Comparison of ENCODE assay signal across 17 cellular contexts in genomic region chr13:20952838-20953237, GRCh38. TPM values are rescaled to one million over a fixed set of nuclear protein-coding genes. Genes with fewer than 3 reads are reported as not detected.
DNase-seq lines count a peak whose midpoint lies in the region; ATAC-seq, FAIRE-seq and TF ChIP-seq lines count a peak whose summit lies in the region.
"Had no signal": no experiment of that assay in that cellular context is flagged by ENCODE, and none has a peak within 500 bp of the region (broad histone marks: within the 10 kb centered on the region; RNA-seq: fewer than 3 reads in every experiment).

No MANE protein-coding gene starts in this region.

- peak overlapping the region; percentile 32 for H3K14ac ChIP-seq in trophoblast cell (ENCODE audit: low read length)

- no peak overlapping the region for H3K4me3 ChIP-seq in A549
- no peak overlapping the region for H3K4me3 ChIP-seq in HUES48 (ENCODE audit: low read depth, low read length)
- H3K4me3 ChIP-seq in HepG2 (replicated peaks in 1 of 3; ENCODE audit: insufficient read depth in 1 of 3, low read depth in 2 of 3, low read length in 3 of 3), result peak overlapping the region; percentile 39 to 64 (median 43)
- H3K4me3 ChIP-seq in trophoblast cell (ENCODE audit: low read depth, low read length), result no peak overlapping the region
- H3K4me3 ChIP-seq in tibial artery, result no peak overlapping the region
- H3K4me3 ChIP-seq: BLaER1, GM12878 had no signal

- H2BK5ac ChIP-seq in trophoblast cell (ENCODE audit: low read depth, low read length, poor library complexity), result peak overlapping the region; percentile 61

- H3K9me3 ChIP-seq in A549, result no peaks in the 10 kb centered on the region
- no peaks in the 10 kb centered on the region for H3K9me3 ChIP-seq in HUES48 (ENCODE audit: control insufficient read depth, insufficient read depth, low read length)
- no peaks in the 10 kb centered on the region for H3K9me3 ChIP-seq in HepG2 (ENCODE audit: low read length)
- H3K9me3 ChIP-seq in trophoblast cell (ENCODE audit: insufficient read depth, low read depth, low read length), result no peaks in the 10 kb centered on the region
- H3K9me3 ChIP-seq in tibial artery, result no peaks in the 10 kb centered on the region
- H3K9me3 ChIP-seq: BLaER1 had no signal

- in situ Hi-C loops in HepG2 (cut with HindIII; ENCODE audit: extremely low pct_ligation_motif_present, low pct_unique_long_range_greater_than_20kb), result no loop called here

- no peak overlapping the region for H4K12ac ChIP-seq in trophoblast cell (ENCODE audit: low read depth, low read length)

- peak overlapping the region; percentile 68 for H2BK120ac ChIP-seq in trophoblast cell (ENCODE audit: insufficient read depth, low read length, poor library complexity)

- H3K18ac ChIP-seq in trophoblast cell (ENCODE audit: low read length), result no peak overlapping the region

- H3K23ac ChIP-seq in trophoblast cell (ENCODE audit: low read length), result no peak overlapping the region

- ATAC-seq in A549 (no peak), HepG2 (no peak; the same call in 2 of the 3 replicates), HG03469 (IDR thresholded peaks at IDR 0.05; ENCODE audit: unreplicated experiment) (no peak)
- ATAC-seq in naive thymus-derived CD8-positive, alpha-beta T cell, result no peak
- ATAC-seq: CD8-positive, alpha-beta T cell; GM12878 had no signal

- H2AFZ ChIP-seq in HepG2 (ENCODE audit: low read length) (no peak overlapping the region), trophoblast cell (ENCODE audit: insufficient read depth, low read length, poor library complexity) (no peak overlapping the region)

- POLR2A ChIA-PET in A549 (lab: Yijun Ruan, JAX) (no interaction called here), HepG2 (lab: Yijun Ruan, JAX) (interaction anchor here (0.9 to 1.3 kb wide), 6 partner anchors 9 to 224 kb away, joined by 3 to 8 read pairs (median 4); partner anchors contain the start of genes MRPL57, SKA3 and XPO4)
- POLR2A ChIA-PET in naive thymus-derived CD8-positive, alpha-beta T cell (lab: Charles Lee), result no interaction called here

- DNase-seq in A549 (ENCODE audit: low read depth in 1 of 2, low spot score in 1 of 2) (no peak), HepG2 (ENCODE audit: low spot score) (no peak), trophoblast cell (no peak), tibial artery (no peak)
- DNase-seq in naive thymus-derived CD8-positive, alpha-beta T cell, result no peak
- DNase-seq: CD8-positive, alpha-beta T cell; DND-41; EL; HCEC 1CT; Karpas-422; KBM-7 had no signal

- H3K79me1 ChIP-seq in trophoblast cell (ENCODE audit: low read length), result peaks cover 7% of the 10 kb centered on the region

- WGBS in A549 (ENCODE audit: missing lambda C conversion rate), result 69% methylated on average over 16 of the region's 16 CpGs
- WGBS in HepG2 (ENCODE audit: low lambda C conversion rate), result no CpG with 5 or more reads among the region's 16 CpGs
- WGBS in trophoblast cell (ENCODE audit: extremely low coverage, insufficient coverage, insufficient read length), result no CpG with 5 or more reads among the region's 16 CpGs

- no peaks in the 10 kb centered on the region for H3K4me1 Mint-ChIP-seq in naive thymus-derived CD8-positive, alpha-beta T cell

- CTCF ChIA-PET in A549 (lab: Yijun Ruan, JAX) (interaction anchor here (1.5 kb wide), 1 partner anchor 92 kb away, joined by 3 read pairs; no protein-coding TSS in a partner anchor), HepG2 (lab: Yijun Ruan, JAX; ENCODE audit: low intra/inter-chr PET ratio, low total read pairs) (no interaction called here)

- H3K4me2 ChIP-seq in A549 (peak overlapping the region; percentile 28), HepG2 (ENCODE audit: low read depth, low read length) (peak overlapping the region; percentile 94), trophoblast cell (ENCODE audit: low read length) (no peak overlapping the region)
- H3K4me2 ChIP-seq: BLaER1 had no signal

- no peaks in the 10 kb centered on the region for H3K79me2 ChIP-seq in HepG2 (ENCODE audit: insufficient read depth, low read length)
- no peaks in the 10 kb centered on the region for H3K79me2 ChIP-seq in trophoblast cell (ENCODE audit: control insufficient read depth, insufficient read depth, low read length, poor library complexity)

- peaks cover 0 to 1% (median 0%) of the 10 kb centered on the region in 9 donors for H3K9me3 Mint-ChIP-seq in naive thymus-derived CD8-positive, alpha-beta T cell
- H3K9me3 Mint-ChIP-seq: CD8-positive, alpha-beta T cell; IgD-negative memory B cell had no signal

- H3K4me1 ChIP-seq in A549 (0 out of 3 replicates have a peak, but pooled peaks cover 3% of the 10 kb centered on the region), HUES48 (ENCODE audit: control insufficient read depth, insufficient read depth, low read length) (no peaks in the 10 kb centered on the region; the same call in 1 of the 2 replicates), HepG2 (ENCODE audit: insufficient read depth, low read length) (peaks cover 42% of the 10 kb centered on the region), trophoblast cell (ENCODE audit: control insufficient read depth in 1 of 2, insufficient read depth in 2 of 2, low read length in 2 of 2) (peaks cover 3 to 4% of the 10 kb centered on the region in 2 experiments), tibial artery (no peaks in the 10 kb centered on the region)
- H3K4me1 ChIP-seq: BLaER1 had no signal

- no peak for FAIRE-seq in A549 (lab: Jason Lieb, UNC)
- FAIRE-seq in HepG2 (lab: Jason Lieb, UNC), result no peak
- FAIRE-seq: GM12878, H54 had no signal

- no peak overlapping the region for H2AK5ac ChIP-seq in trophoblast cell (ENCODE audit: low read length)

- intact Hi-C loops in HepG2 (cut with micrococcal nuclease; ENCODE audit: unreplicated experiment) (loop anchor here (5.0 kb wide), 1 partner anchor 59 kb away; no protein-coding TSS in a partner anchor), tibial artery (cut with DNase I; ENCODE audit: low total_unique reads) (no loop called here)

- TF ChIP-seq RAD21 in A549 (conservative IDR thresholded peaks at IDR 0.05 in 1 of 2, IDR thresholded peaks at IDR 0.05 in 1 of 2), result no peak
- no peak for TF ChIP-seq RAD21 in HepG2 (CRISPR knock-in tag; IDR thresholded peaks at IDR 0.05)

- H3K4ac ChIP-seq in trophoblast cell (ENCODE audit: low read depth, low read length), result peak overlapping the region; percentile 4

- no peaks in the 10 kb centered on the region for H3K36me3 Mint-ChIP-seq in naive thymus-derived CD8-positive, alpha-beta T cell
- H3K36me3 Mint-ChIP-seq: CD8-positive, alpha-beta T cell; IgD-negative memory B cell had no signal

- H3K9ac ChIP-seq in HUES48 (ENCODE audit: low read depth, low read length) (no peak overlapping the region; the same call in 1 of the 2 replicates), HepG2 (ENCODE audit: insufficient read depth, low read depth, low read length) (peak overlapping the region; percentile 57), trophoblast cell (ENCODE audit: low read length) (no peak overlapping the region)
- H3K9ac ChIP-seq: BLaER1 had no signal

- no TSS peak for BruUV-seq in HepG2 (replicated peaks; lab: Mats Ljungman, UMichigan)

- H3K27me3 Mint-ChIP-seq in naive thymus-derived CD8-positive, alpha-beta T cell, result peaks cover 22 to 55% (median 32%) of the 10 kb centered on the region in 5 donors

- H3K27ac ChIP-seq in A549, result no peak overlapping the region
- peak overlapping the region; percentile 12 for H3K27ac ChIP-seq in HUES48 (ENCODE audit: low read depth, low read length)
- peak overlapping the region; percentile 71 for H3K27ac ChIP-seq in HepG2 (ENCODE audit: extremely low read length, insufficient read depth, low read length)
- H3K27ac ChIP-seq in trophoblast cell (ENCODE audit: low read depth, low read length), result peak overlapping the region; percentile 15
- H3K27ac ChIP-seq in tibial artery, result no peak overlapping the region
- H3K27ac ChIP-seq: BLaER1 had no signal

- H3K27ac Mint-ChIP-seq in naive thymus-derived CD8-positive, alpha-beta T cell, result peak overlapping the region in 2 of 10 donors; percentile 52 to 59
- H3K27ac Mint-ChIP-seq: CD8-positive, alpha-beta T cell; IgD-negative memory B cell had no signal

- H3K27me3 ChIP-seq in HUES48 (ENCODE audit: control insufficient read depth, insufficient read depth, low read length) (no peaks in the 10 kb centered on the region), HepG2 (ENCODE audit: control insufficient read depth in 1 of 2, insufficient read depth in 2 of 2, low read length in 2 of 2) (no peaks in the 10 kb centered on the region), trophoblast cell (ENCODE audit: insufficient read depth, low read length) (no peaks in the 10 kb centered on the region), tibial artery (peaks cover 0 to 15% of the 10 kb centered on the region in 2 donors)
- H3K27me3 ChIP-seq: BLaER1 had no signal

- peak overlapping the region; percentile 79 for H4K8ac ChIP-seq in trophoblast cell (ENCODE audit: low read depth, low read length)

- peak overlapping the region; percentile 15 for H2BK12ac ChIP-seq in trophoblast cell (ENCODE audit: low read length)

- TF ChIP-seq POLR2A in A549 (IDR thresholded peaks at IDR 0.05; ENCODE audit: low read length) (no peak), HepG2 (IDR thresholded peaks at IDR 0.05; ENCODE audit: insufficient read depth in 1 of 2, low read depth in 2 of 2, low read length in 2 of 2) (no peak)

- H3K4me3 Mint-ChIP-seq in naive thymus-derived CD8-positive, alpha-beta T cell, result no peak overlapping the region
- H3K4me3 Mint-ChIP-seq: CD8-positive, alpha-beta T cell; IgD-negative memory B cell had no signal

- TF ChIP-seq EP300 in A549 (IDR thresholded peaks at IDR 0.05) (no peak), HepG2 (IDR thresholded peaks at IDR 0.05; ENCODE audit: low read depth in 2 of 2, low read length in 2 of 2) (no peak), HepG2 (CRISPR knock-in tag; IDR thresholded peaks at IDR 0.05; ENCODE audit: borderline replicate concordance) (no peak)

- peak overlapping the region; percentile 45 for H4K91ac ChIP-seq in trophoblast cell (ENCODE audit: low read depth, low read length)

- no peaks in the 10 kb centered on the region for H4K20me1 ChIP-seq in HepG2 (ENCODE audit: insufficient read depth, low read length)
- H4K20me1 ChIP-seq: BLaER1 had no signal

- TF ChIP-seq CTCF in A549 (IDR thresholded peaks at IDR 0.05), result no peak
- TF ChIP-seq CTCF in HepG2 (CRISPR knock-in tag; IDR thresholded peaks at IDR 0.05), result no peak
- TF ChIP-seq CTCF in tibial artery (IDR thresholded peaks at IDR 0.05), result no peak

- H3K36me3 ChIP-seq in HUES48 (ENCODE audit: control insufficient read depth, insufficient read depth, low read length), result no peaks in the 10 kb centered on the region
- H3K36me3 ChIP-seq in HepG2 (replicated peaks in 1 of 2; ENCODE audit: control insufficient read depth in 1 of 2, insufficient read depth in 2 of 2, low read length in 2 of 2), result no peaks in the 10 kb centered on the region
- H3K36me3 ChIP-seq in trophoblast cell (ENCODE audit: control insufficient read depth in 1 of 2, insufficient read depth in 2 of 2, low read length in 2 of 2), result no peaks in the 10 kb centered on the region
- no peaks in the 10 kb centered on the region for H3K36me3 ChIP-seq in tibial artery
- H3K36me3 ChIP-seq: BLaER1 had no signal

RNA-seq across cellular contexts. Expression of gene XPO4, which starts 50.3 kb away (rescaled TPM):
- polyA plus RNA-seq in A549 (2011; rRNA removed) (13.8 and 16.6 TPM in 2 replicates), A549 (2017; fragmentation: RNase III; extraction: RNeasy Plus Mini Kit Qiagen cat#74134 plus additional on column Dnase treatment) (7.3 to 8.6 TPM (median 7.7 TPM) in 3 replicates), HepG2 (2011; rRNA removed) (7.0 and 8.4 TPM in 2 replicates)
- polyA plus RNA-seq in A549 (2012; cell fraction: cytosol; rRNA removed), result 2.9 and 3.3 TPM in 2 replicates
- polyA plus RNA-seq in A549 (2012; cell fraction: nucleus; rRNA removed), result 3.0 and 5.0 TPM in 2 replicates
- polyA minus RNA-seq in A549 (2011; rRNA and poly(A)+ RNA removed), result 12.6 and 13.4 TPM in 2 replicates
- total RNA-seq in HepG2 (2016; rRNA removed; fragmentation: Illumina TruSeq; extraction: Trizol), result 24.8 and 41.5 TPM in 2 replicates
- total RNA-seq in HepG2 (2016; cell fraction: cytosol; rRNA removed; fragmentation: Illumina TruSeq; extraction: Trizol; ENCODE audit: low read depth), result 8.7 TPM in 2 replicates
- total RNA-seq in HepG2 (2016; cell fraction: insoluble cytoplasmic fraction; rRNA removed; fragmentation: Illumina TruSeq; extraction: Trizol), result 24.4 and 40.6 TPM in 2 replicates
- total RNA-seq in HepG2 (2016; cell fraction: membrane; rRNA removed; fragmentation: Illumina TruSeq; extraction: Trizol), result 17.5 and 20.5 TPM in 2 replicates
- total RNA-seq in HepG2 (2016; cell fraction: nucleus; rRNA removed; fragmentation: Illumina TruSeq; extraction: Trizol), result 36.7 and 39.7 TPM in 2 replicates
- polyA plus RNA-seq in HepG2 (2011; cell fraction: cytosol; rRNA removed), result 3.0 and 4.8 TPM in 2 replicates
- polyA plus RNA-seq in HepG2 (2011; cell fraction: nucleus; rRNA removed), result 7.7 and 8.5 TPM in 2 replicates
- 7.8 and 8.5 TPM in 2 replicates for polyA plus RNA-seq in HepG2 (2012)
- 1.9 and 2.1 TPM in 2 replicates for polyA plus RNA-seq in HepG2 (2016; cell fraction: cytosol; fragmentation: Illumina TruSeq; extraction: Trizol; ENCODE audit: low read depth)
- polyA plus RNA-seq in HepG2 (2016; cell fraction: insoluble cytoplasmic fraction; fragmentation: Illumina TruSeq; extraction: Trizol; ENCODE audit: low read depth), result 17.3 and 18.6 TPM in 2 replicates
- polyA plus RNA-seq in HepG2 (2016; cell fraction: membrane; fragmentation: Illumina TruSeq; extraction: Trizol; ENCODE audit: low read depth), result 4.7 and 5.9 TPM in 2 replicates
- polyA plus RNA-seq in HepG2 (2016; cell fraction: nucleus; fragmentation: Illumina TruSeq; extraction: Trizol; ENCODE audit: insufficient read depth, low read depth), result 21.7 and 22.1 TPM in 2 replicates
- polyA minus RNA-seq in HepG2 (2011; rRNA and poly(A)+ RNA removed; ENCODE audit: low replicate concordance), result 9.7 and 16.9 TPM in 2 replicates
- polyA minus RNA-seq in HepG2 (2011; cell fraction: cytosol; rRNA and poly(A)+ RNA removed), result 14.7 and 15.0 TPM in 2 replicates
- 33.3 and 38.0 TPM in 2 replicates for polyA minus RNA-seq in HepG2 (2011; cell fraction: nucleus; rRNA and poly(A)+ RNA removed)
- polyA plus RNA-seq in trophoblast cell (2013), result 10.7 TPM in 2 replicates
- 10 to 100 TPM; 25.5 to 28.8 TPM for total RNA-seq in naive thymus-derived CD8-positive, alpha-beta T cell
- 1 to 10 TPM; 5.4 to 8.1 (median 5.9) TPM for polyA plus RNA-seq in naive thymus-derived CD8-positive, alpha-beta T cell

Comparison
In these comparisons a context has a peak if more than half of its experiments do, and no peak if none do; other contexts are left out.
1. H3K27ac ChIP-seq: peak in HUES48 (single experiment), HepG2 (single experiment) and trophoblast cell (single experiment); none in A549 (0 of 2) and tibial artery (0 of 2).
2. H3K4me3 ChIP-seq: peak in HepG2 (3 of 3); none in A549 (single experiment), HUES48 (single experiment), trophoblast cell (single experiment) and tibial artery (0 of 2).
3. Of the 38 proteins assayed by ChIP-seq in both HepG2 and A549: peak only in HepG2: MAX; only in A549: none; in both: none; in neither: 37.